26 cellular contexts compared by ENCODE assay signal in the genomic region with DNA sequence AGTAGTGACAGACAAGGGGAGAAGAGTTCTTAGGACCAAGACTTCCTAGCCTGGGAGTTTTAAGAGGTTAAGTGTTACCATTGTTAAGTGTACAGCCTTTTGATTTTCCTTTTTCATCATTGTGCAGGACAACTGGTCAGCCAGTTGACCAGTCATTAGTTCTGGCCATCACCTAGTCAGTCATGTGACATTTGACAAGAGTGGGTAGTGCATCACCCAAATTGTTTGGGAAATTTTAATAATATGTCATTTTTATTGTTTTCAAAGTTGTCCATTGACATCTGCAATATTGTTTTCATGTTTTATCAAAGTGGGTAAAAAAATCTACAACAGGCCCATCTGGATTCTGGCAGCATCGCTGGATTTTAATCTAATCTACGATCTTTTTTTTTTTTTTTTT.
"Had no signal": no experiment of that assay in that cellular context is flagged by ENCODE, and none has a peak within 500 bp of the region (broad histone marks: within the 10 kb centered on the region; RNA-seq: fewer than 3 reads in every experiment).

No MANE protein-coding gene starts in this region.

- ATAC-seq: effector memory CD8-positive, alpha-beta T cell; esophagus mucosa; gastrocnemius medialis; left ventricle myocardium superior; lower lobe of right lung; mucosa of descending colon; natural killer cell treated with Interleukin-12 subunit alpha and Interleukin-12 subunit beta and Interleukin-15 and Interleukin-18, amount 100 ng/mL, for 72 hours; psoas muscle; right cardiac atrium; stimulated activated effector memory CD8-positive, alpha-beta T cell treated with anti-CD3 and anti-CD28 coated beads, Interleukin-12 subunit alpha, Interleukin-12 subunit beta, amount 100 ng/mL, for 72 hours; stimulated activated naive CD8-positive, alpha-beta T cell treated with anti-CD3 and anti-CD28 coated beads, Interleukin-15, Interleukin-2, amounts not matched to agents 100 U/mL and 50 U/mL, for 24 hours had no signal

- H3K27me3 Mint-ChIP-seq: effector memory CD8-positive, alpha-beta T cell; naive B cell; natural killer cell treated with Interleukin-12 subunit alpha and Interleukin-12 subunit beta and Interleukin-15 and Interleukin-18, amount 100 ng/mL, for 72 hours had no signal

- H3K36me3 ChIP-seq: gastrocnemius medialis, lower lobe of right lung, neutrophil, sigmoid colon, tibial artery, upper lobe of left lung, uterus had no signal

- H3K27ac ChIP-seq: coronary artery, epithelial cell of prostate, gastrocnemius medialis, lower lobe of right lung, neutrophil, psoas muscle, sigmoid colon, testis, tibial artery, upper lobe of left lung, uterus had no signal

- H3K27me3 ChIP-seq: gastrocnemius medialis, neutrophil, sigmoid colon, testis, tibial artery, upper lobe of left lung, uterus had no signal

- DNase-seq: dermis blood vessel endothelial cell; effector memory CD8-positive, alpha-beta T cell; foreskin fibroblast; gastrocnemius medialis; left ventricle myocardium superior; lower lobe of right lung; mucosa of descending colon; naive B cell; psoas muscle; right cardiac atrium; sigmoid colon; stimulated activated CD4-positive, alpha-beta T cell treated with anti-CD3 and anti-CD28 coated beads, Interleukin-2, amount 100 ng/mL, for 24 hours; stimulated activated CD4-positive, alpha-beta T cell treated with anti-CD3 and anti-CD28 coated beads, Interleukin-4, amount 100 ng/mL, for 24 hours; stimulated activated naive CD8-positive, alpha-beta T cell treated with anti-CD3 and anti-CD28 coated beads, Interleukin-15, Interleukin-2, amounts not matched to agents 100 U/mL and 50 U/mL, for 24 hours; substantia nigra; testis; tibial artery; upper lobe of left lung; uterus had no signal

- H3K9me3 ChIP-seq: gastrocnemius medialis, lower lobe of right lung, mucosa of descending colon, neutrophil, psoas muscle, sigmoid colon, testis, tibial artery, upper lobe of left lung, uterus had no signal

- H3K9me3 Mint-ChIP-seq: effector memory CD8-positive, alpha-beta T cell; naive B cell; natural killer cell treated with Interleukin-12 subunit alpha and Interleukin-12 subunit beta and Interleukin-15 and Interleukin-18, amount 100 ng/mL, for 72 hours; neural crest cell; stimulated activated effector memory CD8-positive, alpha-beta T cell treated with anti-CD3 and anti-CD28 coated beads, Interleukin-12 subunit alpha, Interleukin-12 subunit beta, amount 100 ng/mL, for 72 hours had no signal

- H3K4me3 Mint-ChIP-seq: effector memory CD8-positive, alpha-beta T cell; naive B cell; natural killer cell treated with Interleukin-12 subunit alpha and Interleukin-12 subunit beta and Interleukin-15 and Interleukin-18, amount 100 ng/mL, for 72 hours; neural crest cell; stimulated activated effector memory CD8-positive, alpha-beta T cell treated with anti-CD3 and anti-CD28 coated beads, Interleukin-12 subunit alpha, Interleukin-12 subunit beta, amount 100 ng/mL, for 72 hours had no signal

- H3K4me3 ChIP-seq: coronary artery, gastrocnemius medialis, lower lobe of right lung, mucosa of descending colon, psoas muscle, sigmoid colon, testis, tibial artery, upper lobe of left lung, uterus had no signal

- H3K27ac Mint-ChIP-seq: effector memory CD8-positive, alpha-beta T cell; natural killer cell treated with Interleukin-12 subunit alpha and Interleukin-12 subunit beta and Interleukin-15 and Interleukin-18, amount 100 ng/mL, for 72 hours; stimulated activated effector memory CD8-positive, alpha-beta T cell treated with anti-CD3 and anti-CD28 coated beads, Interleukin-12 subunit alpha, Interleukin-12 subunit beta, amount 100 ng/mL, for 72 hours had no signal

- H3K4me1 ChIP-seq: gastrocnemius medialis, psoas muscle, tibial artery had no signal

- H3K36me3 Mint-ChIP-seq: naive B cell; natural killer cell treated with Interleukin-12 subunit alpha and Interleukin-12 subunit beta and Interleukin-15 and Interleukin-18, amount 100 ng/mL, for 72 hours had no signal
